ENCODE assay signal across 18 cellular contexts in the genomic region with DNA sequence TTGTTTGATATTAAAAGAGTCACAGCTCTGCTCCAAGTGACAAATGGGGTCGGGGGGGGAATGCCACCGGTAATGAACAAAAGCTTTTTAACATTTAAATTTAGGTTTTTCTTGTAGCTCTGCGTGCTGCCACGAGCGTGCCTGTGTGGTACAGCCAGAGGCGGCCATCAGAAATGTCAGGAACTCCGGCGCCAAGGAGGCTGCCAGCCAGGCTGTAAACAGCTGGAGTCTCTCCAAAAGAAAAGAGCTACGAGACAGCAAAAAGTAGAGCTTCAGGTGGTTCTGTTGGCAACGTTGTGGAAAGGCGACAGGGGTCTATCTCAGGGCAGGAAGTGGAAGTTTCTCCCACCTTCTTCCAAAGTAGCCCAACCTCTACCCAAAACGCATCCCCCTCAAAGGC.
"Had no signal": no experiment of that assay in that cellular context is flagged by ENCODE, and none has a peak within 500 bp of the region (broad histone marks: within the 10 kb centered on the region; RNA-seq: fewer than 3 reads in every experiment).

No MANE protein-coding gene starts in this region.

- H3K9me3 ChIP-seq: body of pancreas, esophagus squamous epithelium, thyroid gland had no signal

- H3K36me3 ChIP-seq: esophagus squamous epithelium, thyroid gland had no signal

- H3K36me3 Mint-ChIP-seq: activated CD8-positive, alpha-beta memory T cell treated with anti-CD3 and anti-CD28 coated beads, Interleukin-2, amount 10 ng/mL, durations not matched to agents 7 days and 5 days; activated naive CD8-positive, alpha-beta T cell treated with anti-CD3 and anti-CD28 coated beads for 36 hours had no signal

- ATAC-seq: activated CD8-positive, alpha-beta memory T cell treated with anti-CD3 and anti-CD28 coated beads, Interleukin-2, amount 10 ng/mL, durations not matched to agents 7 days and 5 days; body of pancreas; effector memory CD8-positive, alpha-beta T cell; left ventricle myocardium superior had no signal

- H3K4me3 Mint-ChIP-seq: activated CD4-positive, alpha-beta memory T cell treated with anti-CD3 and anti-CD28 coated beads, Interleukin-2, amount 10 ng/mL, durations not matched to agents 7 days and 5 days; activated CD8-positive, alpha-beta memory T cell treated with anti-CD3 and anti-CD28 coated beads, Interleukin-2, amount 10 ng/mL, durations not matched to agents 7 days and 5 days; activated naive CD8-positive, alpha-beta T cell treated with anti-CD3 and anti-CD28 coated beads for 36 hours; effector memory CD8-positive, alpha-beta T cell; T-helper 2 cell treated with Interferon-gamma antibody and Interleukin-4, amounts not matched to agents 5 μg/mL and 100 μg/mL, for 36 hours had no signal

- H3K9me3 Mint-ChIP-seq: activated naive CD8-positive, alpha-beta T cell treated with anti-CD3 and anti-CD28 coated beads for 36 hours; T-helper 2 cell treated with Interferon-gamma antibody and Interleukin-4, amounts not matched to agents 5 μg/mL and 100 μg/mL, for 36 hours had no signal

- H3K4me1 Mint-ChIP-seq: activated CD4-positive, alpha-beta memory T cell treated with anti-CD3 and anti-CD28 coated beads, Interleukin-2, amount 10 ng/mL, durations not matched to agents 7 days and 5 days; activated CD8-positive, alpha-beta memory T cell treated with anti-CD3 and anti-CD28 coated beads, Interleukin-2, amount 10 ng/mL, durations not matched to agents 7 days and 5 days; activated naive CD8-positive, alpha-beta T cell treated with anti-CD3 and anti-CD28 coated beads for 36 hours had no signal

- DNase-seq: activated CD4-positive, alpha-beta memory T cell treated with anti-CD3 and anti-CD28 coated beads, Interleukin-2, amount 10 ng/mL, durations not matched to agents 7 days and 5 days; activated CD4-positive, alpha-beta T cell treated with anti-CD3 and anti-CD28 coated beads for 48 hours; activated CD4-positive, CD25-positive, alpha-beta regulatory T cell; activated CD8-positive, alpha-beta memory T cell treated with anti-CD3 and anti-CD28 coated beads, Interleukin-2, amount 10 ng/mL, durations not matched to agents 7 days and 5 days; activated naive CD8-positive, alpha-beta T cell treated with anti-CD3 and anti-CD28 coated beads for 36 hours; amygdala; dermis blood vessel endothelial cell; effector memory CD8-positive, alpha-beta T cell; esophagus squamous epithelium; left ventricle myocardium superior; stimulated activated CD4-positive, alpha-beta T cell treated with anti-CD3 and anti-CD28 coated beads, Interleukin-12 subunit alpha, Interleukin-12 subunit beta, amount 100 ng/mL, for 4 hours; stimulated activated CD4-positive, alpha-beta T cell treated with anti-CD3 and anti-CD28 coated beads, Interleukin-1b, Interleukin-23, amount 100 ng/mL, for 48 hours; stimulated activated CD8-positive, alpha-beta memory T cell treated with anti-CD3 and anti-CD28 coated beads, Interleukin-4, amount 100 ng/mL, for 48 hours; stimulated activated naive CD4-positive, alpha-beta T cell; thyroid gland had no signal

- H3K27ac Mint-ChIP-seq: activated CD4-positive, alpha-beta memory T cell treated with anti-CD3 and anti-CD28 coated beads, Interleukin-2, amount 10 ng/mL, durations not matched to agents 7 days and 5 days; activated CD8-positive, alpha-beta memory T cell treated with anti-CD3 and anti-CD28 coated beads, Interleukin-2, amount 10 ng/mL, durations not matched to agents 7 days and 5 days; activated naive CD8-positive, alpha-beta T cell treated with anti-CD3 and anti-CD28 coated beads for 36 hours; effector memory CD8-positive, alpha-beta T cell; progenitor cell of endocrine pancreas; T-helper 2 cell treated with Interferon-gamma antibody and Interleukin-4, amounts not matched to agents 5 μg/mL and 100 μg/mL, for 36 hours had no signal

- H3K4me1 ChIP-seq: body of pancreas, esophagus squamous epithelium, thyroid gland had no signal

- H3K27me3 ChIP-seq: thyroid gland had no signal

- H3K4me3 ChIP-seq: body of pancreas, esophagus squamous epithelium, thyroid gland had no signal

- H3K27ac ChIP-seq: body of pancreas, esophagus squamous epithelium, thyroid gland had no signal
